In the genomic region with DNA sequence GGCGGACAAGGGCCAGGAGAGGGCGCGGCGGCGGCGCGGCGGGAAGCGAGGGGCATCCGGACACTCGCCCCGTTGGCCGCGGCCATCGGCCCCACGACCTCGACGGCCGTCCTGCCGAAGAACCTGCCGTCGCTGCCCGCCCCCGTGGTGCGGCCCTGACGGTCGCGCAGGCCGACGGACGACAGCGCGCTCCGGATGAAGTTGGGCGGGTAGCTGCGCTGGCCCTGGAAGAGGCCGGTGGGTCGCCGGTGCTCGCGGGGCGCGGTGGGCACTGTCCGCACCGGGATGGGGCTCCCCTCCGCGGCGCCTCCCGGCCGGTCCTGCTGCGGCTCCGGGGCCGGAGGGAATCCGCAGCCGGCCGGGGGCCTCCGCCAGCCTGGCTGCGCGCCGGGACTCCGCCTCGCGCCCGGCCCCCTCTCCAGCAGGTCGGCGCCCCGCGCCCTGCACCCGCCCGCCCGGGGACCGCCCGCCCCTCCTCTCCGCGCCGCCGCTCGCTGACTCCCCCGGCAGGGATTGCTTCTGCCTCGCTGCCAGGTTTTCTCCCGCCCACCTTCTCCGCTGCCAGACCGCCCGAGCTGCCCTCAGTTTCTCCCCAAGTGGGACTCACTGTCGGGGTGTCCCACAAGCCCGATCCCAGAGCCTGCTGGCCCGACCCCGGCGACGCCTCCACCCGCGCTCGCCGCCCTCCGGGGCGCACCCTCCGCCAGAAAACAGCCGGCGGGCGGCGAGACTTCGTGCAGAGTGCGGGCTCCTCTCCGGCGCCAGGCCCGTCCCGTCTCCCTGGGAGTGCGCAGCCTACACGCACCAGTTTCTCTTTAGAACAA, we compare ENCODE assay signal across 8 cellular contexts. TPM values are rescaled to one million over a fixed set of nuclear protein-coding genes. Genes with fewer than 3 reads are reported as not detected.
A peak's percentile ranks its signal among the peaks of the same experiment; 100 is the strongest.
DNase-seq lines count a peak whose midpoint lies in the region; ATAC-seq and TF ChIP-seq lines count a peak whose summit lies in the region.
"Not testable (repeated sequence)": the region's sequence is repeated elsewhere in the genome, so short reads cannot be mapped to it uniquely, and the experiment has no call there.

No MANE protein-coding gene starts in this region.

- not testable (repeated sequence) for DNase-seq in BJ (ENCODE audit: low read depth)
- DNase-seq in WERI-Rb-1 (peak; percentile 25), erythroblast (lab: John Stamatoyannopoulos, UW) (peak; percentile 39 to 64), neural crest cell (ENCODE audit: low read depth, low spot score) (peak; percentile 1)
- peak in 1 of 2 donors; percentile 12 for DNase-seq in activated naive CD4-positive, alpha-beta T cell treated with anti-CD3 and anti-CD28 coated beads, Interleukin-2, amount 50 U/mL, for 72 hours (ENCODE audit: low spot score in 2 of 2)
- DNase-seq in stimulated activated naive CD4-positive, alpha-beta T cell treated with Interleukin-2 at 50 U/mL for 16 hours (lab: John Stamatoyannopoulos, UW): peak; percentile 5

- H3K9ac ChIP-seq in HUES64 (ENCODE audit: low read depth, low read length): not testable (repeated sequence)

- H3K4me1 ChIP-seq in HUES64 (ENCODE audit: insufficient read depth, low read length): not testable (repeated sequence)

- H3K9me3 ChIP-seq in HUES64 (ENCODE audit: insufficient read depth, low read depth, low read length); WERI-Rb-1 (ENCODE audit: severe bottlenecking); iPS-18c (ENCODE audit: control insufficient read depth, insufficient read depth, low read length): not testable (repeated sequence)

- H3K4me3 ChIP-seq in BJ (ENCODE audit: low read depth, low read length) (peak overlapping the region; percentile 38), HUES64 (ENCODE audit: low read length) (peak overlapping the region; percentile 47), WERI-Rb-1 (ENCODE audit: low read depth, low read length) (peak overlapping the region; percentile 41), iPS-18c (ENCODE audit: insufficient read depth, low read depth, low read length) (peak overlapping the region; percentile 59)

- H3K4me3 Mint-ChIP-seq in neural crest cell: not testable (repeated sequence)

- H3K27me3 ChIP-seq in BJ (ENCODE audit: control insufficient read depth, insufficient read depth, low read length); WERI-Rb-1 (ENCODE audit: insufficient read depth, low read depth, severe bottlenecking): not testable (repeated sequence)
- peaks cover 41% of the 10 kb centered on the region for H3K27me3 ChIP-seq in HUES64 (ENCODE audit: insufficient read depth, low read length)

- not testable (repeated sequence) for H3K9me3 Mint-ChIP-seq in activated naive CD4-positive, alpha-beta T cell treated with anti-CD3 and anti-CD28 coated beads, Interleukin-2, amount 50 U/mL, for 72 hours; neural crest cell

- not testable (repeated sequence) for H3K36me3 ChIP-seq in BJ (ENCODE audit: control insufficient read depth, insufficient read depth, low read length); HUES64 (ENCODE audit: insufficient read depth, low read length); WERI-Rb-1

- not testable (repeated sequence) for H3K4me1 Mint-ChIP-seq in neural crest cell

- peak; percentile 33 to 68 for ATAC-seq in activated naive CD4-positive, alpha-beta T cell treated with anti-CD3 and anti-CD28 coated beads, Interleukin-2, amount 50 U/mL, for 72 hours

- TF ChIP-seq POLR2A in erythroblast (IDR thresholded peaks at IDR 0.05; ENCODE audit: low read length): not testable (repeated sequence)

- H3K36me3 Mint-ChIP-seq in activated naive CD4-positive, alpha-beta T cell treated with anti-CD3 and anti-CD28 coated beads, Interleukin-2, amount 50 U/mL, for 72 hours; neural crest cell (ENCODE audit: low read depth): not testable (repeated sequence)

- under 1% methylated on average over 109 of the region's 109 CpGs for WGBS in HUES64

- not testable (repeated sequence) for H3K27ac ChIP-seq in HUES64 (ENCODE audit: low read depth, low read length); WERI-Rb-1

- TF ChIP-seq CTCF in BJ (IDR thresholded peaks at IDR 0.05; ENCODE audit: insufficient read depth, low read depth, low read length); WERI-Rb-1 (IDR thresholded peaks at IDR 0.05; ENCODE audit: low read depth, low read length); neural crest cell (conservative IDR thresholded peaks at IDR 0.05): not testable (repeated sequence)

- CTCF ChIA-PET in BJ (lab: Yijun Ruan, JAX): not testable (repeated sequence)

- H3K27ac Mint-ChIP-seq in activated naive CD4-positive, alpha-beta T cell treated with anti-CD3 and anti-CD28 coated beads, Interleukin-2, amount 50 U/mL, for 72 hours; neural crest cell (ENCODE audit: unreplicated experiment): not testable (repeated sequence)

- POLR2A ChIA-PET in BJ (lab: Charles Lee): not testable (repeated sequence)

- H3K27me3 Mint-ChIP-seq in neural crest cell (ENCODE audit: low read depth): peaks cover 42% of the 10 kb centered on the region

RNA-seq across cellular contexts. Expression of a gene that starts 44.0 kb away (rescaled TPM):
- 7.2 and 10.8 TPM in 2 replicates for polyA plus RNA-seq in BJ (2011; rRNA removed)
- polyA minus RNA-seq in BJ (2011; rRNA and poly(A)+ RNA removed): 4.8 and 9.2 TPM in 2 replicates
- 6.6 TPM for polyA plus RNA-seq in HUES64 (2013, experiment 1 of 2)
- polyA plus RNA-seq in HUES64 (2013, experiment 2 of 2): 9.2 TPM
- total RNA-seq in activated naive CD4-positive, alpha-beta T cell treated with anti-CD3 and anti-CD28 coated beads, Interleukin-2, amount 50 U/mL, for 72 hours: 10 to 100 TPM; 10.7 to 14.1 TPM
- total RNA-seq in neural crest cell: 18.4 and 18.5 TPM in 2 replicates

RNA-seq across cellular contexts. Expression of a gene that starts 44.9 kb away (rescaled TPM):
- polyA plus RNA-seq in BJ (2011; rRNA removed): 0.12 and 0.17 TPM in 2 replicates
- polyA minus RNA-seq in BJ (2011; rRNA and poly(A)+ RNA removed): not detected in 2 replicates
- 0.10 TPM for polyA plus RNA-seq in HUES64 (2013, experiment 1 of 2)
- polyA plus RNA-seq in HUES64 (2013, experiment 2 of 2): 0.13 TPM
- not detected for total RNA-seq in activated naive CD4-positive, alpha-beta T cell treated with anti-CD3 and anti-CD28 coated beads, Interleukin-2, amount 50 U/mL, for 72 hours
- 0.36 and 0.77 TPM in 2 replicates for total RNA-seq in neural crest cell
